ENCODE assay signal across 17 cellular contexts in the genomic region with DNA sequence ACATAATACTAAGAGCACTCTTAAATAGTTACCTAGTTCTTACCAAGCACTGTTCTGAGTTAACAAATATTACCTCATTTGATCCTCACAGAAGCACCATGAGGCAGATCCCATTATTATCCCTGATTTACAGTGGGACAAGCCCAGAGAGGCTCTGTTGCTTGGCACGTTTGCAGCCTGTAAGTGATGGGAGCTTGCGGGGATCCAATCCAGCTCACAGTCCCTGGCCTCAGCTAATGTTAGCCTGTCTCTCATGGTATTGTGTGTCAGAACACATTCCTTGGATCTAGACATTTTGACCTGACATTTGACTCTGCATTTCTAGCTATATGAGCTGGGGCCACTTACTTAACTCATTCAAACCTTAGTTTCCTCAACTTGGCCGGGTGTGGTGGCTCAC.
DNase-seq lines count a peak whose midpoint lies in the region; ATAC-seq and TF ChIP-seq lines count a peak whose summit lies in the region.
"Had no signal": no experiment of that assay in that cellular context is flagged by ENCODE, and none has a peak within 500 bp of the region (broad histone marks: within the 10 kb centered on the region; RNA-seq: fewer than 3 reads in every experiment).

No MANE protein-coding gene starts in this region.

- no peak for TF ChIP-seq POLR2A in esophagus muscularis mucosa (IDR thresholded peaks at IDR 0.05; ENCODE audit: low read depth)

- H3K36me3 ChIP-seq in WERI-Rb-1 = no peaks in the 10 kb centered on the region
- H3K36me3 ChIP-seq in psoas muscle (ENCODE audit: insufficient read depth in 1 of 2, low read depth in 1 of 2) = no peaks in the 10 kb centered on the region
- no peaks in the 10 kb centered on the region for H3K36me3 ChIP-seq in esophagus muscularis mucosa

- no peak for TF ChIP-seq EP300 in esophagus muscularis mucosa (IDR thresholded peaks at IDR 0.05)

- TF ChIP-seq CTCF in WERI-Rb-1 (IDR thresholded peaks at IDR 0.05; ENCODE audit: low read depth, low read length) (no peak), psoas muscle (IDR thresholded peaks at IDR 0.05) (no peak), esophagus muscularis mucosa (IDR thresholded peaks at IDR 0.05) (no peak)

- H3K27me3 ChIP-seq in WERI-Rb-1 (ENCODE audit: insufficient read depth, low read depth, severe bottlenecking) (no peaks in the 10 kb centered on the region), psoas muscle (ENCODE audit: insufficient read depth in 3 of 3, low read length in 2 of 3) (no peaks in the 10 kb centered on the region), esophagus muscularis mucosa (no peaks in the 10 kb centered on the region)

- ATAC-seq in psoas muscle = peak in 3 of 4 donors; percentile 46 to 72 (median 70)

- WGBS in psoas muscle, 3 donors = 32 to 41% (median 34%) methylated on average over 3 of the region's 3 CpGs
- WGBS in esophagus muscularis mucosa = 89% methylated on average over 3 of the region's 3 CpGs

- H3K27ac ChIP-seq in WERI-Rb-1 = no peak overlapping the region
- no peak overlapping the region for H3K27ac ChIP-seq in psoas muscle
- no peak overlapping the region for H3K27ac ChIP-seq in esophagus muscularis mucosa (replicated peaks in 1 of 4)
- H3K27ac ChIP-seq: GM23248 had no signal

- DNase-seq in HCEC 1CT (peak; percentile 27), WERI-Rb-1 (peak; percentile 17), left kidney (ENCODE audit: low read depth, low spot score) (peak; percentile 16), psoas muscle (no peak), esophagus muscularis mucosa (ENCODE audit: extremely low spot score) (no peak), iPS-NIHi11 (ENCODE audit: low spot score) (no peak), NOMO-1 treated with DMSO at 0.1 percent for 48 hours (lab: John Stamatoyannopoulos, UW; ENCODE audit: unreplicated experiment) (no peak), cerebellum (ENCODE audit: low spot score) (no peak)
- DNase-seq: C1 segment of cervical spinal cord; Calu3; CD4-positive, alpha-beta memory T cell; COR-L47; DMS53; DMS79 treated with DMSO at 0.1 percent for 48 hours; GM23248; H9; HFFc6 had no signal

- H3K4me1 ChIP-seq in psoas muscle = peaks cover 12% of the 10 kb centered on the region
- peaks cover 0 to 7% (median 3%) of the 10 kb centered on the region in 4 donors for H3K4me1 ChIP-seq in esophagus muscularis mucosa

- intact Hi-C loops in psoas muscle (cut with DNase I) (no loop called here), esophagus muscularis mucosa (cut with DNase I) (no loop called here)

- no peak overlapping the region for H3K4me3 ChIP-seq in WERI-Rb-1 (ENCODE audit: low read depth, low read length)
- H3K4me3 ChIP-seq in psoas muscle = no peak overlapping the region
- H3K4me3 ChIP-seq in esophagus muscularis mucosa = no peak overlapping the region
- H3K4me3 ChIP-seq: GM23248 had no signal

- no peaks in the 10 kb centered on the region for H3K9me3 ChIP-seq in WERI-Rb-1 (ENCODE audit: severe bottlenecking)
- H3K9me3 ChIP-seq in psoas muscle = no peaks in the 10 kb centered on the region
- peaks cover 0 to 10% (median 0%) of the 10 kb centered on the region in 4 donors for H3K9me3 ChIP-seq in esophagus muscularis mucosa

Comparison
In these comparisons a context has a peak if more than half of its experiments do, and no peak if none do; other contexts are left out.
1. DNase-seq: peak in HCEC 1CT (single experiment), WERI-Rb-1 (single experiment) and left kidney (single experiment); none in psoas muscle (0 of 2), esophagus muscularis mucosa (single experiment), iPS-NIHi11 (single experiment), NOMO-1 treated with DMSO at 0.1 percent for 48 hours (single experiment) and cerebellum (single experiment).